Comparison of ENCODE assay signal across 8 cellular contexts in genomic region chr16:10736926-10737625, GRCh38. TPM values are rescaled to one million over a fixed set of nuclear protein-coding genes. Genes with fewer than 3 reads are reported as not detected.
DNase-seq lines count a peak whose midpoint lies in the region; ATAC-seq and TF ChIP-seq lines count a peak whose summit lies in the region.

No MANE protein-coding gene starts in this region.

- no peak overlapping the region for H3K4me3 Mint-ChIP-seq in chondrocyte (ENCODE audit: unreplicated experiment)

- H3K27ac Mint-ChIP-seq in chondrocyte (ENCODE audit: unreplicated experiment): no peak overlapping the region

- ATAC-seq in HG03103 (IDR thresholded peaks at IDR 0.05; ENCODE audit: low read depth, unreplicated experiment) (peak; percentile 37), left colon (peak; percentile 86), GM18505 (IDR thresholded peaks at IDR 0.05; ENCODE audit: unreplicated experiment) (no peak)

- peak; percentile 96 for TF ChIP-seq CTCF in chondrocyte (IDR thresholded peaks at IDR 0.05)

- peak; percentile 61 for DNase-seq in DMS53 treated with DMSO at 0.1 percent for 48 hours (lab: John Stamatoyannopoulos, UW; ENCODE audit: unreplicated experiment)
- peak; percentile 42 for DNase-seq in NCI-H446 treated with DMSO at 0.1 percent for 48 hours (lab: John Stamatoyannopoulos, UW)
- peak; percentile 41 to 56 for DNase-seq in activated CD4-positive, alpha-beta T cell treated with anti-CD3 and anti-CD28 coated beads for 24 hours (ENCODE audit: low read depth in 2 of 2)
- peak; percentile 30 for DNase-seq in chondrocyte (ENCODE audit: low spot score)
- peak; percentile 35 to 51 for DNase-seq in left colon
- peak; percentile 54 to 75 for DNase-seq in stimulated activated CD4-positive, alpha-beta T cell treated with anti-CD3 and anti-CD28 coated beads, Interleukin-2, amount 100 ng/mL, for 24 hours

- no peak for TF ChIP-seq POLR2A in GM18505 (IDR thresholded peaks at IDR 0.05; ENCODE audit: borderline replicate concordance, extremely low read depth, insufficient read depth, insufficient read length)

- peaks cover 3% of the 10 kb centered on the region for H3K36me3 Mint-ChIP-seq in chondrocyte (ENCODE audit: low read depth)

- H3K4me1 Mint-ChIP-seq in chondrocyte (ENCODE audit: low read depth): peaks cover 17% of the 10 kb centered on the region

- H3K9me3 Mint-ChIP-seq in chondrocyte (ENCODE audit: low read depth): peaks cover 5% of the 10 kb centered on the region

- intact Hi-C loops in left colon (cut with DNase I, micrococcal nuclease): loop anchor here in 1 of 2 donors (2.0 kb wide), 1 partner anchor 222 kb away; no protein-coding TSS in a partner anchor

- H3K27me3 Mint-ChIP-seq in chondrocyte (ENCODE audit: low read depth): no peaks in the 10 kb centered on the region

RNA-seq across cellular contexts. Expression of gene NUBP1, which starts 6.6 kb away (rescaled TPM):
- total RNA-seq in chondrocyte: 17.2 to 20.0 TPM (median 18.5 TPM) in 3 replicates
- total RNA-seq in left colon: 10 to 100 TPM; 24.2 to 29.3 TPM

RNA-seq across cellular contexts. Expression of gene TEKT5, which starts 42.3 kb away (rescaled TPM):
- total RNA-seq in chondrocyte (not detected in 3 replicates), left colon (under 1 TPM; 0.50 to 0.52 TPM)
